19 cellular contexts compared by ENCODE assay signal in the genomic region with DNA sequence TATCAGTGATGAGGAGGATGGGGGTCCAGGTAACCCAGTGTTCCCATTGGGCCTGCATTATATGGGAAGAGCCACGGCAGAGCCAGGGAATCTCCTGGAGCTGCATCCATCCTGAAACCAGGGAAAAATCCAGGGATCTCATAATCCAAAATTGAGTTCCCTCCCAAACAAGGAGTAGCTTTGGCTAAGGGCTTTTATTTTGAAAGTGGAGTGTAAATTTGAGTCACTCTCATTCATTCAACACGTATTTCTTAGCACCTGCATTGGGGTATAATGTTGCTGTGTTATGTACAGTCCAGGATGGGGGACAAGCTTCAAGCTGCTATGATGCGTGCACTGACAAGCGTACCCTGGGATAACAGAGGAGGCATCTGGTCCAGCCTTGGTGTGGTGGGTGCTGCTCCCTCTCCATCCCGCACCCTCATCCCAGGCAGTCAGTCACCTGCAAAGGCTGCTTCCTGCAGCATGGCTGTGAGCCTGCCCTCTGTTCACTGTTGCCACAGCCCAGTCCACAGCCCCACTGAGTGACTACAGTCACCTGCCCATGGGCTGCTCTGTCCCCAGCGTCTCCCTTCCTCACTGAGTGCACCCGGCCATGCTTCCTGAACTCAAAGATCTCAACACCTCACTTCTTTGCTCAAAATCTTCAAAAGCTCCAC.
DNase-seq lines count a peak whose midpoint lies in the region; ATAC-seq and TF ChIP-seq lines count a peak whose summit lies in the region.
"Had no signal": no experiment of that assay in that cellular context is flagged by ENCODE, and none has a peak within 500 bp of the region (broad histone marks: within the 10 kb centered on the region; RNA-seq: fewer than 3 reads in every experiment).

No MANE protein-coding gene starts in this region.

- H3K27ac Mint-ChIP-seq in osteocyte (ENCODE audit: unreplicated experiment), result no peak overlapping the region
- H3K27ac Mint-ChIP-seq: CD8-positive, alpha-beta T cell had no signal

- no peaks in the 10 kb centered on the region for H3K27me3 ChIP-seq in esophagus muscularis mucosa
- H3K27me3 ChIP-seq: BLaER1 treated with 17β-estradiol and CSF1 and Interleukin-3, amounts not matched to agents 10 nM and 100 nM had no signal

- H3K4me1 Mint-ChIP-seq in osteocyte (ENCODE audit: unreplicated experiment), result no peaks in the 10 kb centered on the region

- H3K36me3 Mint-ChIP-seq in osteocyte (ENCODE audit: unreplicated experiment), result no peaks in the 10 kb centered on the region
- H3K36me3 Mint-ChIP-seq: CD8-positive, alpha-beta T cell had no signal

- POLR2A ChIA-PET in HEK293 (lab: Yijun Ruan, JAX), result no interaction called here

- TF ChIP-seq CTCF in HEK293 (tag by site-specific recombination; IDR thresholded peaks at IDR 0.05), result no peak
- no peak for TF ChIP-seq CTCF in esophagus muscularis mucosa (IDR thresholded peaks at IDR 0.05)
- no peak for TF ChIP-seq CTCF in osteocyte (IDR thresholded peaks at IDR 0.05)
- TF ChIP-seq CTCF in GM20000 (IDR thresholded peaks at IDR 0.05; ENCODE audit: extremely low read depth, missing control alignments), result no peak

- H3K27ac ChIP-seq in HEK293 (ENCODE audit: extremely low read depth, low read depth, low read length), result no peak overlapping the region
- H3K27ac ChIP-seq in esophagus muscularis mucosa (replicated peaks in 1 of 4), result no peak overlapping the region
- H3K27ac ChIP-seq: BLaER1 treated with 17β-estradiol and CSF1 and Interleukin-3, amounts not matched to agents 10 nM and 100 nM; GM23248; HL-60 had no signal

- no peaks in the 10 kb centered on the region for H3K9me3 Mint-ChIP-seq in osteocyte (ENCODE audit: unreplicated experiment)
- H3K9me3 Mint-ChIP-seq: CD8-positive, alpha-beta T cell had no signal

- H3K4me1 ChIP-seq in HEK293 (ENCODE audit: control insufficient read depth, insufficient read depth, low read length) (no peaks in the 10 kb centered on the region), esophagus muscularis mucosa (no peaks in the 10 kb centered on the region)
- H3K4me1 ChIP-seq: BLaER1 treated with 17β-estradiol and CSF1 and Interleukin-3, amounts not matched to agents 10 nM and 100 nM had no signal

- peaks cover 54% of the 10 kb centered on the region for H3K27me3 Mint-ChIP-seq in osteocyte (ENCODE audit: unreplicated experiment)

- intact Hi-C loops in esophagus muscularis mucosa (cut with DNase I), result no loop called here

- no peak overlapping the region for H3K4me3 Mint-ChIP-seq in osteocyte (ENCODE audit: unreplicated experiment)
- H3K4me3 Mint-ChIP-seq: CD8-positive, alpha-beta T cell had no signal

- no peak for ATAC-seq in GM19452 (IDR thresholded peaks at IDR 0.05; ENCODE audit: unreplicated experiment)
- ATAC-seq: CD8-positive, alpha-beta T cell; GM12878 had no signal

- H3K9me3 ChIP-seq in HEK293 (ENCODE audit: control insufficient read depth, insufficient read depth, low read depth, low read length) (no peaks in the 10 kb centered on the region), esophagus muscularis mucosa (no peaks in the 10 kb centered on the region)
- H3K9me3 ChIP-seq: BLaER1 treated with 17β-estradiol and CSF1 and Interleukin-3, amounts not matched to agents 10 nM and 100 nM had no signal

- H3K36me3 ChIP-seq in HEK293 (ENCODE audit: control insufficient read depth in 2 of 2, insufficient read depth in 1 of 2, low read length in 2 of 2) (no peaks in the 10 kb centered on the region), esophagus muscularis mucosa (no peaks in the 10 kb centered on the region)
- H3K36me3 ChIP-seq: BLaER1 treated with 17β-estradiol and CSF1 and Interleukin-3, amounts not matched to agents 10 nM and 100 nM; HAP-1 had no signal

- no peak for TF ChIP-seq POLR2A in esophagus muscularis mucosa (IDR thresholded peaks at IDR 0.05; ENCODE audit: low read depth)

- peak; percentile 91 for DNase-seq in esophagus muscularis mucosa (ENCODE audit: extremely low spot score)
- peak; percentile 66 for DNase-seq in osteocyte (ENCODE audit: extremely low spot score, unreplicated experiment)
- DNase-seq in NCI-H69 (lab: John Stamatoyannopoulos, UW), result no peak
- DNase-seq in stimulated activated CD4-positive, alpha-beta T cell treated with anti-CD3 and anti-CD28 coated beads, Interleukin-2, amount 100 ng/mL, for 48 hours, result no peak
- no peak for DNase-seq in GM20000 (ENCODE audit: low spot score)
- DNase-seq: 8988T; CD8-positive, alpha-beta T cell; DMS 273 treated with DMSO at 0.1 percent for 48 hours; DMS53; DND-41; EL; GM23248; IMR-90 had no signal

- WGBS in esophagus muscularis mucosa, result 93% methylated on average over 7 of the region's 7 CpGs

- CTCF ChIA-PET in HEK293 (lab: Yijun Ruan, JAX), result no interaction called here

- H3K4me3 ChIP-seq in HEK293 (ENCODE audit: low read depth, low read length) (no peak overlapping the region), esophagus muscularis mucosa (no peak overlapping the region)
- H3K4me3 ChIP-seq: BLaER1 treated with 17β-estradiol and CSF1 and Interleukin-3, amounts not matched to agents 10 nM and 100 nM; GM12878; GM23248; HAP-1 had no signal

- TF ChIP-seq EP300 in esophagus muscularis mucosa (IDR thresholded peaks at IDR 0.05), result no peak

TF ChIP-seq in HEK293, 187 proteins besides CTCF, POLR2A, EP300 and RAD21:
- TF ChIP-seq MYNN (tag by site-specific recombination; IDR thresholded peaks at IDR 0.05; ENCODE audit: borderline replicate concordance) (peak; percentile 58; the same call in 1 of the 2 replicates), ZNF266 (tag by site-specific recombination; IDR thresholded peaks at IDR 0.05; ENCODE audit: low read depth) (no peak)
TF ChIP-seq in HEK293: peak in this region for 1.

Comparison
In these comparisons a context has a peak if more than half of its experiments do, and no peak if none do; other contexts are left out.
1. DNase-seq: peak in esophagus muscularis mucosa (single experiment) and osteocyte (single experiment); none in NCI-H69 (single experiment), stimulated activated CD4-positive, alpha-beta T cell treated with anti-CD3 and anti-CD28 coated beads, Interleukin-2, amount 100 ng/mL, for 48 hours (0 of 2) and GM20000 (single experiment).